Comparison of ENCODE assay signal across 1 cellular context in the genomic region with DNA sequence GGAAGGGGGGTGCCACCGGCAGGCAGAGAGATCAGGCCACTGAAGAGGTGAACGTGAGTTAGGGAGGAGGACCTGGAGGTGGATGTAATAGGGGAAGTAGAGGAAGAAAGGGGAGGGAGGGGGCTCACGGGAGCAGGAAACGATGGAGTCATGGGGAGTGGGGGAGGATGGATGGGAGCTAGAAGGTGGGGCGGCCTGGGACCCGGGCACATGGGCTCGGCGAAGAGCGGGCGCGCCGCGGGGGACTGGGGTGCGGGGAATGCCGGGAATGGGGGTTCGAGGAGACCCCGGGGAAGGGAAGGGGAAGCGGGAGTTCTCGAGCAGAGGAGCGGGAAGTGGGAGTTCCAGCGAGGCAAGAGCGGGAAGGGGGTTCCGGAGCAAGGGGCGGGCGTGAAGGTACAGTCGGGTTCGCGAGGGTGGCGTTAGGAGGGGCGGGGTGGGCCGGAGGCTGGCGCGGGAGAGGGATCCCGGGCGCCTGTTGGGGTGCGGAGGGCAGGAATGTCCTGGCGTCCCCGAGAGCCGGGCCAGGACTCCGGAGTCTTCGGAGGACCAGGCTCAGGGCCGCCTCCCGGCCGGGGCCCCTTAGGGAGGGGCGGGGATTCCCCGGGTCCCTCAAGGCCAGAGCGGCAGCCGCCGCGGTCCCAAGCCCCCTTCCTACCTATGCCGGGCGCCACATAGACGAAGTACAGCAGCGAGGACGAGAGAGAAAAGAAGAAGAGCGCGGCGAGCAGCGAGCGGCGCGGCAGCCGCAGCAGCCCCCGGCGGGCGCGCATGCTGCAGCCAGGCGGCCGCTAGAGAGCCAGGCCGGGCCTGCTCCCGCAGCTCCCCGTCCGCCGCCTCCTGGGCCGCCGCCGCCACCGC.
TF ChIP-seq lines count a peak whose summit lies in the region.

No MANE protein-coding gene starts in this region.

TF ChIP-seq in HepG2, 621 proteins besides CTCF, POLR2A, EP300 and RAD21 (continued from another document and continues in another):
- TF ChIP-seq, protein P1, sequence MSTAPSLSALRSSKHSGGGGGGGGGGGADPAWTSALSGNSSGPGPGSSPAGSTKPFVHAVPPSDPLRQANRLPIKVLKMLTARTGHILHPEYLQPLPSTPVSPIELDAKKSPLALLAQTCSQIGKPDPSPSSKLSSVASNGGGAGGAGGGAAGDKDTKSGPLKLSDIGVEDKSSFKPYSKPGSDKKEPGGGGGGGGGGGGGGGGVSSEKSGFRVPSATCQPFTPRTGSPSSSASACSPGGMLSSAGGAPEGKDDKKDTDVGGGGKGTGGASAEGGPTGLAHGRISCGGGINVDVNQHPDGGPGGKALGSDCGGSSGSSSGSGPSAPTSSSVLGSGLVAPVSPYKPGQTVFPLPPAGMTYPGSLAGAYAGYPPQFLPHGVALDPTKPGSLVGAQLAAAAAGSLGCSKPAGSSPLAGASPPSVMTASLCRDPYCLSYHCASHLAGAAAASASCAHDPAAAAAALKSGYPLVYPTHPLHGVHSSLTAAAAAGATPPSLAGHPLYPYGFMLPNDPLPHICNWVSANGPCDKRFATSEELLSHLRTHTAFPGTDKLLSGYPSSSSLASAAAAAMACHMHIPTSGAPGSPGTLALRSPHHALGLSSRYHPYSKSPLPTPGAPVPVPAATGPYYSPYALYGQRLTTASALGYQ (CRISPR knock-in tag; IDR thresholded peaks at IDR 0.05) = no peak
- TF ChIP-seq ZNF501 (CRISPR knock-in tag; IDR thresholded peaks at IDR 0.05) (no peak), ZMAT3 (CRISPR knock-in tag; conservative IDR thresholded peaks at IDR 0.05) (peak; percentile 81; the same call in 1 of the 2 replicates), ZNF816 (CRISPR knock-in tag; IDR thresholded peaks at IDR 0.05; ENCODE audit: borderline replicate concordance) (no peak), ZNF879 (CRISPR knock-in tag; IDR thresholded peaks at IDR 0.05) (no peak), FOXC1 (CRISPR knock-in tag; IDR thresholded peaks at IDR 0.05; ENCODE audit: borderline replicate concordance) (no peak), MIER3 (CRISPR knock-in tag; IDR thresholded peaks at IDR 0.05; ENCODE audit: borderline replicate concordance) (no peak), ZNF616 (CRISPR knock-in tag; IDR thresholded peaks at IDR 0.05; ENCODE audit: low read depth) (no peak), MEIS2 (CRISPR knock-in tag; IDR thresholded peaks at IDR 0.05) (no peak; the same call in 1 of the 2 replicates), PHF20 (CRISPR knock-in tag; IDR thresholded peaks at IDR 0.05) (no peak; the same call in 1 of the 2 replicates), POLR2AphosphoS5 (IDR thresholded peaks at IDR 0.05; ENCODE audit: low read depth, low read length) (no peak), ZFP41 (CRISPR knock-in tag; IDR thresholded peaks at IDR 0.05; ENCODE audit: borderline replicate concordance) (no peak), KLF13 (CRISPR knock-in tag; IDR thresholded peaks at IDR 0.05) (no peak), ZNF709 (CRISPR knock-in tag; IDR thresholded peaks at IDR 0.05) (0 out of 2 replicates have a peak, but pooled peaks have one; percentile 8), ZNF331 (CRISPR knock-in tag; IDR thresholded peaks at IDR 0.05) (no peak), KLF11 (CRISPR knock-in tag; IDR thresholded peaks at IDR 0.05) (no peak), RBM22 (optimal IDR thresholded peaks at IDR 0.05; ENCODE audit: low read length) (no peak), ZNF251 (CRISPR knock-in tag; IDR thresholded peaks at IDR 0.05) (no peak), ZNF230 (CRISPR knock-in tag; IDR thresholded peaks at IDR 0.05) (no peak), ZNF720 (CRISPR knock-in tag; IDR thresholded peaks at IDR 0.05) (no peak), NFIB (CRISPR knock-in tag; IDR thresholded peaks at IDR 0.05; ENCODE audit: borderline replicate concordance) (no peak), ARHGAP35 (CRISPR knock-in tag; IDR thresholded peaks at IDR 0.05; ENCODE audit: borderline replicate concordance) (peak; percentile 69; the same call in 1 of the 2 replicates), HNRNPK (IDR thresholded peaks at IDR 0.05; ENCODE audit: low read depth, low read length, poor library complexity, severe bottlenecking) (peak; percentile 98), ELF1 (CRISPR knock-in tag; IDR thresholded peaks at IDR 0.05) (no peak)
- TF ChIP-seq, protein P2, sequence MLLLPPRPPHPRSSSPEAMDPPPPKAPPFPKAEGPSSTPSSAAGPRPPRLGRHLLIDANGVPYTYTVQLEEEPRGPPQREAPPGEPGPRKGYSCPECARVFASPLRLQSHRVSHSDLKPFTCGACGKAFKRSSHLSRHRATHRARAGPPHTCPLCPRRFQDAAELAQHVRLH (CRISPR knock-in tag; IDR thresholded peaks at IDR 0.05; ENCODE audit: borderline replicate concordance, low read depth) = no peak
- TF ChIP-seq, protein P3, sequence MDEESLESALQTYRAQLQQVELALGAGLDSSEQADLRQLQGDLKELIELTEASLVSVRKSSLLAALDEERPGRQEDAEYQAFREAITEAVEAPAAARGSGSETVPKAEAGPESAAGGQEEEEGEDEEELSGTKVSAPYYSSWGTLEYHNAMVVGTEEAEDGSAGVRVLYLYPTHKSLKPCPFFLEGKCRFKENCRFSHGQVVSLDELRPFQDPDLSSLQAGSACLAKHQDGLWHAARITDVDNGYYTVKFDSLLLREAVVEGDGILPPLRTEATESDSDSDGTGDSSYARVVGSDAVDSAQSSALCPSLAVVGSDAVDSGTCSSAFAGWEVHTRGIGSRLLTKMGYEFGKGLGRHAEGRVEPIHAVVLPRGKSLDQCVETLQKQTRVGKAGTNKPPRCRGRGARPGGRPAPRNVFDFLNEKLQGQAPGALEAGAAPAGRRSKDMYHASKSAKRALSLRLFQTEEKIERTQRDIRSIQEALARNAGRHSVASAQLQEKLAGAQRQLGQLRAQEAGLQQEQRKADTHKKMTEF (CRISPR knock-in tag; IDR thresholded peaks at IDR 0.05) = no peak; the same call in 1 of the 2 replicates
- TF ChIP-seq, protein P4, sequence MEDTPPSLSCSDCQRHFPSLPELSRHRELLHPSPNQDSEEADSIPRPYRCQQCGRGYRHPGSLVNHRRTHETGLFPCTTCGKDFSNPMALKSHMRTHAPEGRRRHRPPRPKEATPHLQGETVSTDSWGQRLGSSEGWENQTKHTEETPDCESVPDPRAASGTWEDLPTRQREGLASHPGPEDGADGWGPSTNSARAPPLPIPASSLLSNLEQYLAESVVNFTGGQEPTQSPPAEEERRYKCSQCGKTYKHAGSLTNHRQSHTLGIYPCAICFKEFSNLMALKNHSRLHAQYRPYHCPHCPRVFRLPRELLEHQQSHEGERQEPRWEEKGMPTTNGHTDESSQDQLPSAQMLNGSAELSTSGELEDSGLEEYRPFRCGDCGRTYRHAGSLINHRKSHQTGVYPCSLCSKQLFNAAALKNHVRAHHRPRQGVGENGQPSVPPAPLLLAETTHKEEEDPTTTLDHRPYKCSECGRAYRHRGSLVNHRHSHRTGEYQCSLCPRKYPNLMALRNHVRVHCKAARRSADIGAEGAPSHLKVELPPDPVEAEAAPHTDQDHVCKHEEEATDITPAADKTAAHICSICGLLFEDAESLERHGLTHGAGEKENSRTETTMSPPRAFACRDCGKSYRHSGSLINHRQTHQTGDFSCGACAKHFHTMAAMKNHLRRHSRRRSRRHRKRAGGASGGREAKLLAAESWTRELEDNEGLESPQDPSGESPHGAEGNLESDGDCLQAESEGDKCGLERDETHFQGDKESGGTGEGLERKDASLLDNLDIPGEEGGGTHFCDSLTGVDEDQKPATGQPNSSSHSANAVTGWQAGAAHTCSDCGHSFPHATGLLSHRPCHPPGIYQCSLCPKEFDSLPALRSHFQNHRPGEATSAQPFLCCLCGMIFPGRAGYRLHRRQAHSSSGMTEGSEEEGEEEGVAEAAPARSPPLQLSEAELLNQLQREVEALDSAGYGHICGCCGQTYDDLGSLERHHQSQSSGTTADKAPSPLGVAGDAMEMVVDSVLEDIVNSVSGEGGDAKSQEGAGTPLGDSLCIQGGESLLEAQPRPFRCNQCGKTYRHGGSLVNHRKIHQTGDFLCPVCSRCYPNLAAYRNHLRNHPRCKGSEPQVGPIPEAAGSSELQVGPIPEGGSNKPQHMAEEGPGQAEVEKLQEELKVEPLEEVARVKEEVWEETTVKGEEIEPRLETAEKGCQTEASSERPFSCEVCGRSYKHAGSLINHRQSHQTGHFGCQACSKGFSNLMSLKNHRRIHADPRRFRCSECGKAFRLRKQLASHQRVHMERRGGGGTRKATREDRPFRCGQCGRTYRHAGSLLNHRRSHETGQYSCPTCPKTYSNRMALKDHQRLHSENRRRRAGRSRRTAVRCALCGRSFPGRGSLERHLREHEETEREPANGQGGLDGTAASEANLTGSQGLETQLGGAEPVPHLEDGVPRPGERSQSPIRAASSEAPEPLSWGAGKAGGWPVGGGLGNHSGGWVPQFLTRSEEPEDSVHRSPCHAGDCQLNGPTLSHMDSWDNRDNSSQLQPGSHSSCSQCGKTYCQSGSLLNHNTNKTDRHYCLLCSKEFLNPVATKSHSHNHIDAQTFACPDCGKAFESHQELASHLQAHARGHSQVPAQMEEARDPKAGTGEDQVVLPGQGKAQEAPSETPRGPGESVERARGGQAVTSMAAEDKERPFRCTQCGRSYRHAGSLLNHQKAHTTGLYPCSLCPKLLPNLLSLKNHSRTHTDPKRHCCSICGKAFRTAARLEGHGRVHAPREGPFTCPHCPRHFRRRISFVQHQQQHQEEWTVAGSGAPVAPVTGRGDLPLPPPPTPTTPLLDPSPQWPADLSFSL (CRISPR knock-in tag; IDR thresholded peaks at IDR 0.05) = no peak
- TF ChIP-seq, protein P5, sequence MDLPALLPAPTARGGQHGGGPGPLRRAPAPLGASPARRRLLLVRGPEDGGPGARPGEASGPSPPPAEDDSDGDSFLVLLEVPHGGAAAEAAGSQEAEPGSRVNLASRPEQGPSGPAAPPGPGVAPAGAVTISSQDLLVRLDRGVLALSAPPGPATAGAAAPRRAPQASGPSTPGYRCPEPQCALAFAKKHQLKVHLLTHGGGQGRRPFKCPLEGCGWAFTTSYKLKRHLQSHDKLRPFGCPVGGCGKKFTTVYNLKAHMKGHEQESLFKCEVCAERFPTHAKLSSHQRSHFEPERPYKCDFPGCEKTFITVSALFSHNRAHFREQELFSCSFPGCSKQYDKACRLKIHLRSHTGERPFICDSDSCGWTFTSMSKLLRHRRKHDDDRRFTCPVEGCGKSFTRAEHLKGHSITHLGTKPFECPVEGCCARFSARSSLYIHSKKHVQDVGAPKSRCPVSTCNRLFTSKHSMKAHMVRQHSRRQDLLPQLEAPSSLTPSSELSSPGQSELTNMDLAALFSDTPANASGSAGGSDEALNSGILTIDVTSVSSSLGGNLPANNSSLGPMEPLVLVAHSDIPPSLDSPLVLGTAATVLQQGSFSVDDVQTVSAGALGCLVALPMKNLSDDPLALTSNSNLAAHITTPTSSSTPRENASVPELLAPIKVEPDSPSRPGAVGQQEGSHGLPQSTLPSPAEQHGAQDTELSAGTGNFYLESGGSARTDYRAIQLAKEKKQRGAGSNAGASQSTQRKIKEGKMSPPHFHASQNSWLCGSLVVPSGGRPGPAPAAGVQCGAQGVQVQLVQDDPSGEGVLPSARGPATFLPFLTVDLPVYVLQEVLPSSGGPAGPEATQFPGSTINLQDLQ (CRISPR knock-in tag; IDR thresholded peaks at IDR 0.05) = no peak
- TF ChIP-seq, protein P6, sequence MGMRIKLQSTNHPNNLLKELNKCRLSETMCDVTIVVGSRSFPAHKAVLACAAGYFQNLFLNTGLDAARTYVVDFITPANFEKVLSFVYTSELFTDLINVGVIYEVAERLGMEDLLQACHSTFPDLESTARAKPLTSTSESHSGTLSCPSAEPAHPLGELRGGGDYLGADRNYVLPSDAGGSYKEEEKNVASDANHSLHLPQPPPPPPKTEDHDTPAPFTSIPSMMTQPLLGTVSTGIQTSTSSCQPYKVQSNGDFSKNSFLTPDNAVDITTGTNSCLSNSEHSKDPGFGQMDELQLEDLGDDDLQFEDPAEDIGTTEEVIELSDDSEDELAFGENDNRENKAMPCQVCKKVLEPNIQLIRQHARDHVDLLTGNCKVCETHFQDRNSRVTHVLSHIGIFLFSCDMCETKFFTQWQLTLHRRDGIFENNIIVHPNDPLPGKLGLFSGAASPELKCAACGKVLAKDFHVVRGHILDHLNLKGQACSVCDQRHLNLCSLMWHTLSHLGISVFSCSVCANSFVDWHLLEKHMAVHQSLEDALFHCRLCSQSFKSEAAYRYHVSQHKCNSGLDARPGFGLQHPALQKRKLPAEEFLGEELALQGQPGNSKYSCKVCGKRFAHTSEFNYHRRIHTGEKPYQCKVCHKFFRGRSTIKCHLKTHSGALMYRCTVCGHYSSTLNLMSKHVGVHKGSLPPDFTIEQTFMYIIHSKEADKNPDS (CRISPR knock-in tag; IDR thresholded peaks at IDR 0.05) = no peak
- TF ChIP-seq, protein P7, sequence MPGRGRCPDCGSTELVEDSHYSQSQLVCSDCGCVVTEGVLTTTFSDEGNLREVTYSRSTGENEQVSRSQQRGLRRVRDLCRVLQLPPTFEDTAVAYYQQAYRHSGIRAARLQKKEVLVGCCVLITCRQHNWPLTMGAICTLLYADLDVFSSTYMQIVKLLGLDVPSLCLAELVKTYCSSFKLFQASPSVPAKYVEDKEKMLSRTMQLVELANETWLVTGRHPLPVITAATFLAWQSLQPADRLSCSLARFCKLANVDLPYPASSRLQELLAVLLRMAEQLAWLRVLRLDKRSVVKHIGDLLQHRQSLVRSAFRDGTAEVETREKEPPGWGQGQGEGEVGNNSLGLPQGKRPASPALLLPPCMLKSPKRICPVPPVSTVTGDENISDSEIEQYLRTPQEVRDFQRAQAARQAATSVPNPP (CRISPR knock-in tag; IDR thresholded peaks at IDR 0.05) = no peak
- TF ChIP-seq, protein P8, sequence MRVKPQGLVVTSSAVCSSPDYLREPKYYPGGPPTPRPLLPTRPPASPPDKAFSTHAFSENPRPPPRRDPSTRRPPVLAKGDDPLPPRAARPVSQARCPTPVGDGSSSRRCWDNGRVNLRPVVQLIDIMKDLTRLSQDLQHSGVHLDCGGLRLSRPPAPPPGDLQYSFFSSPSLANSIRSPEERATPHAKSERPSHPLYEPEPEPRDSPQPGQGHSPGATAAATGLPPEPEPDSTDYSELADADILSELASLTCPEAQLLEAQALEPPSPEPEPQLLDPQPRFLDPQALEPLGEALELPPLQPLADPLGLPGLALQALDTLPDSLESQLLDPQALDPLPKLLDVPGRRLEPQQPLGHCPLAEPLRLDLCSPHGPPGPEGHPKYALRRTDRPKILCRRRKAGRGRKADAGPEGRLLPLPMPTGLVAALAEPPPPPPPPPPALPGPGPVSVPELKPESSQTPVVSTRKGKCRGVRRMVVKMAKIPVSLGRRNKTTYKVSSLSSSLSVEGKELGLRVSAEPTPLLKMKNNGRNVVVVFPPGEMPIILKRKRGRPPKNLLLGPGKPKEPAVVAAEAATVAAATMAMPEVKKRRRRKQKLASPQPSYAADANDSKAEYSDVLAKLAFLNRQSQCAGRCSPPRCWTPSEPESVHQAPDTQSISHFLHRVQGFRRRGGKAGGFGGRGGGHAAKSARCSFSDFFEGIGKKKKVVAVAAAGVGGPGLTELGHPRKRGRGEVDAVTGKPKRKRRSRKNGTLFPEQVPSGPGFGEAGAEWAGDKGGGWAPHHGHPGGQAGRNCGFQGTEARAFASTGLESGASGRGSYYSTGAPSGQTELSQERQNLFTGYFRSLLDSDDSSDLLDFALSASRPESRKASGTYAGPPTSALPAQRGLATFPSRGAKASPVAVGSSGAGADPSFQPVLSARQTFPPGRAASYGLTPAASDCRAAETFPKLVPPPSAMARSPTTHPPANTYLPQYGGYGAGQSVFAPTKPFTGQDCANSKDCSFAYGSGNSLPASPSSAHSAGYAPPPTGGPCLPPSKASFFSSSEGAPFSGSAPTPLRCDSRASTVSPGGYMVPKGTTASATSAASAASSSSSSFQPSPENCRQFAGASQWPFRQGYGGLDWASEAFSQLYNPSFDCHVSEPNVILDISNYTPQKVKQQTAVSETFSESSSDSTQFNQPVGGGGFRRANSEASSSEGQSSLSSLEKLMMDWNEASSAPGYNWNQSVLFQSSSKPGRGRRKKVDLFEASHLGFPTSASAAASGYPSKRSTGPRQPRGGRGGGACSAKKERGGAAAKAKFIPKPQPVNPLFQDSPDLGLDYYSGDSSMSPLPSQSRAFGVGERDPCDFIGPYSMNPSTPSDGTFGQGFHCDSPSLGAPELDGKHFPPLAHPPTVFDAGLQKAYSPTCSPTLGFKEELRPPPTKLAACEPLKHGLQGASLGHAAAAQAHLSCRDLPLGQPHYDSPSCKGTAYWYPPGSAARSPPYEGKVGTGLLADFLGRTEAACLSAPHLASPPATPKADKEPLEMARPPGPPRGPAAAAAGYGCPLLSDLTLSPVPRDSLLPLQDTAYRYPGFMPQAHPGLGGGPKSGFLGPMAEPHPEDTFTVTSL (CRISPR knock-in tag; IDR thresholded peaks at IDR 0.05; ENCODE audit: borderline replicate concordance) = no peak
